In genomic region chr22:39456262-39457046, GRCh38 we compare ENCODE assay signal across 9 cellular contexts. TPM values are rescaled to one million over a fixed set of nuclear protein-coding genes. Genes with fewer than 3 reads are reported as not detected.
DNase-seq lines count a peak whose midpoint lies in the region; ATAC-seq, FAIRE-seq and TF ChIP-seq lines count a peak whose summit lies in the region.
"Had no signal": no experiment of that assay in that cellular context is flagged by ENCODE, and none has a peak within 500 bp of the region (broad histone marks: within the 10 kb centered on the region; RNA-seq: fewer than 3 reads in every experiment).

A gene with protein sequence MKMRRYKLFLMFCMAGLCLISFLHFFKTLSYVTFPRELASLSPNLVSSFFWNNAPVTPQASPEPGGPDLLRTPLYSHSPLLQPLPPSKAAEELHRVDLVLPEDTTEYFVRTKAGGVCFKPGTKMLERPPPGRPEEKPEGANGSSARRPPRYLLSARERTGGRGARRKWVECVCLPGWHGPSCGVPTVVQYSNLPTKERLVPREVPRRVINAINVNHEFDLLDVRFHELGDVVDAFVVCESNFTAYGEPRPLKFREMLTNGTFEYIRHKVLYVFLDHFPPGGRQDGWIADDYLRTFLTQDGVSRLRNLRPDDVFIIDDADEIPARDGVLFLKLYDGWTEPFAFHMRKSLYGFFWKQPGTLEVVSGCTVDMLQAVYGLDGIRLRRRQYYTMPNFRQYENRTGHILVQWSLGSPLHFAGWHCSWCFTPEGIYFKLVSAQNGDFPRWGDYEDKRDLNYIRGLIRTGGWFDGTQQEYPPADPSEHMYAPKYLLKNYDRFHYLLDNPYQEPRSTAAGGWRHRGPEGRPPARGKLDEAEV (plus strand): TSS chr22:39457012. CDS start chr22:39487348, 30,336 bp downstream.

- peak within 1 kb of the TSS; percentile 21 for H2BK15ac ChIP-seq in mesenchymal stem cell (ENCODE audit: low read depth, poor library complexity, severe bottlenecking)

- intact Hi-C loops in K562 (cut with micrococcal nuclease) = no loop called here

- FAIRE-seq in K562 (lab: Jason Lieb, UNC) = no peak
- peak; percentile 35 for FAIRE-seq in urothelium cell line (lab: Jason Lieb, UNC)
- FAIRE-seq: G401.6 had no signal

- TF ChIP-seq POLR2A in K562 (conservative IDR thresholded peaks at IDR 0.05) = no peak

- no peak within 1 kb of the TSS for H2AK5ac ChIP-seq in mesenchymal stem cell (ENCODE audit: low read length, severe bottlenecking)

- peaks cover 33% of the 10 kb centered on the region for H3K79me2 ChIP-seq in K562 (ENCODE audit: control insufficient read depth, insufficient read depth, low read length)

- H4K20me1 ChIP-seq in K562 (replicated peaks; ENCODE audit: control insufficient read depth, insufficient read depth, low read length) = no peaks in the 10 kb centered on the region

- TF ChIP-seq CTCF in K562 (IDR thresholded peaks at IDR 0.05 in 2 of 3, conservative IDR thresholded peaks at IDR 0.05 in 1 of 3; ENCODE audit: insufficient read depth in 2 of 3, low read depth in 1 of 3, low read length in 3 of 3) = no peak

- TF ChIP-seq RAD21 in K562 (CRISPR knock-in tag; conservative IDR thresholded peaks at IDR 0.05 in 1 of 2, IDR thresholded peaks at IDR 0.05 in 1 of 2) = no peak

- H2BK12ac ChIP-seq in mesenchymal stem cell (ENCODE audit: low read length in 2 of 2) = no peak within 1 kb of the TSS

- H3K9me3 ChIP-seq in K562 (replicated peaks; ENCODE audit: control insufficient read depth, insufficient read depth, low read depth, low read length) (no peaks in the 10 kb centered on the region), mesenchymal stem cell (ENCODE audit: control insufficient read depth, low read length) (no peaks in the 10 kb centered on the region)

- H3K14ac ChIP-seq in mesenchymal stem cell (ENCODE audit: low read length in 2 of 2) = peak within 1 kb of the TSS in 1 of 2 experiments; percentile 48

- H3K4me2 ChIP-seq in K562 (ENCODE audit: insufficient read depth, low read length) (peak within 1 kb of the TSS; percentile 76), mesenchymal stem cell (ENCODE audit: low read length, poor library complexity, severe bottlenecking) (peak within 1 kb of the TSS; percentile 71)

- no peaks in the 10 kb centered on the region for H3K9me1 ChIP-seq in K562 (ENCODE audit: control insufficient read depth, insufficient read depth, low read length)

- 90% methylated on average over 12 of the region's 70 CpGs for WGBS in K562 (ENCODE audit: insufficient coverage, low coverage, missing lambda C conversion rate)
- WGBS in mesenchymal stem cell = 86% methylated on average over 39 of the region's 70 CpGs

- H3K27ac ChIP-seq in K562 (ENCODE audit: extremely low read depth, low read depth, low read length) (peak within 1 kb of the TSS; percentile 67; the same call in 2 of the 3 replicates), mesenchymal stem cell (ENCODE audit: low read length, poor library complexity, severe bottlenecking) (no peak within 1 kb of the TSS)

- H2BK120ac ChIP-seq in mesenchymal stem cell (ENCODE audit: low read depth, low read length) = peak within 1 kb of the TSS; percentile 66

- H2AFZ ChIP-seq in K562 (ENCODE audit: low read depth, low read length) = 0 out of 2 replicates have a peak within 1 kb of the TSS, but pooled peaks have one; percentile 24
- H2AFZ ChIP-seq in mesenchymal stem cell (ENCODE audit: low read depth, low read length) = no peak within 1 kb of the TSS

- H3K36me3 Mint-ChIP-seq in activated naive CD4-positive, alpha-beta T cell treated with anti-CD3 and anti-CD28 coated beads, Interleukin-2, amount 10 ng/mL, durations not matched to agents 7 days and 5 days = peaks cover 39% of the 10 kb centered on the region

- no peaks in the 10 kb centered on the region for H3K79me1 ChIP-seq in mesenchymal stem cell (replicated peaks; ENCODE audit: low read length, poor library complexity, severe bottlenecking)

- H2BK5ac ChIP-seq in mesenchymal stem cell (ENCODE audit: low read depth, low read length, poor library complexity, severe bottlenecking) = no peak within 1 kb of the TSS

- H3K36me3 ChIP-seq in K562 (ENCODE audit: control insufficient read depth, insufficient read depth, low read length) (no peaks in the 10 kb centered on the region), mesenchymal stem cell (ENCODE audit: control insufficient read depth in 1 of 2, insufficient read depth in 2 of 2, low read depth in 1 of 2, low read length in 2 of 2) (no peaks in the 10 kb centered on the region)

- H3K9ac ChIP-seq in K562 (ENCODE audit: insufficient read depth in 1 of 2, low read depth in 2 of 2, low read length in 2 of 2) (peak within 1 kb of the TSS; percentile 68 to 93; a peak in 3 of 4 replicates), mesenchymal stem cell (ENCODE audit: low read length) (no peak within 1 kb of the TSS)

- H3K4me1 ChIP-seq in K562 (replicated peaks in 1 of 2; ENCODE audit: control insufficient read depth in 2 of 2, insufficient read depth in 2 of 2, low read length in 2 of 2) (peaks cover 36 to 73% of the 10 kb centered on the region in 2 experiments; a peak in 4 of 5 replicates), mesenchymal stem cell (ENCODE audit: control insufficient read depth, insufficient read depth, low read depth, low read length) (peaks cover 21% of the 10 kb centered on the region)

- ATAC-seq in K562 (no peak), HG02571 (IDR thresholded peaks at IDR 0.05; ENCODE audit: unreplicated experiment) (no peak), GM21786 (IDR thresholded peaks at IDR 0.05; ENCODE audit: unreplicated experiment) (no peak)

- CTCF ChIA-PET in activated naive CD4-positive, alpha-beta T cell treated with anti-CD3 and anti-CD28 coated beads, Interleukin-2, amount 10 ng/mL, durations not matched to agents 7 days and 5 days (lab: Charles Lee) = no interaction called here
- CTCF ChIA-PET in K562 (lab: Yijun Ruan, JAX; ENCODE audit: low intra/inter-chr PET ratio) = no interaction called here

- TF ChIP-seq EP300 in K562 (IDR thresholded peaks at IDR 0.05; ENCODE audit: low read length) = no peak

- H3K27ac Mint-ChIP-seq in activated naive CD4-positive, alpha-beta T cell treated with anti-CD3 and anti-CD28 coated beads, Interleukin-2, amount 10 ng/mL, durations not matched to agents 7 days and 5 days = no peak within 1 kb of the TSS

- peaks cover 77% of the 10 kb centered on the region for H3K27me3 Mint-ChIP-seq in activated naive CD4-positive, alpha-beta T cell treated with anti-CD3 and anti-CD28 coated beads, Interleukin-2, amount 10 ng/mL, durations not matched to agents 7 days and 5 days

- H3K23ac ChIP-seq in mesenchymal stem cell (ENCODE audit: low read length in 2 of 2) = peak within 1 kb of the TSS in 1 of 2 experiments; percentile 2

- peak; percentile 44 for DNase-seq in activated naive CD4-positive, alpha-beta T cell treated with anti-CD3 and anti-CD28 coated beads, Interleukin-2, amount 10 ng/mL, durations not matched to agents 7 days and 5 days
- no peak for DNase-seq in activated naive CD4-positive, alpha-beta T cell (lab: John Stamatoyannopoulos, UW)
- DNase-seq in K562 (ENCODE audit: extremely low read depth in 1 of 4, low spot score in 3 of 4) (no peak), mesenchymal stem cell (no peak), urothelium cell line (ENCODE audit: low spot score) (no peak), HuH-7 (ENCODE audit: low spot score) (no peak)

- H4K8ac ChIP-seq in mesenchymal stem cell (ENCODE audit: low read length) = no peak within 1 kb of the TSS

- no TSS peak for BruUV-seq in K562 (replicated peaks; lab: Mats Ljungman, UMichigan)

- POLR2A ChIA-PET in K562 (lab: Yijun Ruan, JAX) = no interaction called here

- H3K27me3 ChIP-seq in K562 (ENCODE audit: control insufficient read depth in 2 of 2, insufficient read depth in 2 of 2, low read length in 2 of 2) (no peaks in the 10 kb centered on the region), mesenchymal stem cell (ENCODE audit: control insufficient read depth in 1 of 2, insufficient read depth in 1 of 2, low read length in 2 of 2) (peaks cover 28 to 60% of the 10 kb centered on the region in 2 experiments)

- in situ Hi-C loops in K562 (cut with MboI) = no loop called here

- H3K4me3 Mint-ChIP-seq in activated naive CD4-positive, alpha-beta T cell treated with anti-CD3 and anti-CD28 coated beads, Interleukin-2, amount 10 ng/mL, durations not matched to agents 7 days and 5 days = peak within 1 kb of the TSS; percentile 64

- peak within 1 kb of the TSS in 1 of 2 experiments; percentile 62 for H3K18ac ChIP-seq in mesenchymal stem cell (ENCODE audit: low read depth in 1 of 2, low read length in 2 of 2)

- H3K4ac ChIP-seq in mesenchymal stem cell (ENCODE audit: low read depth in 1 of 2, low read length in 2 of 2) = no peak within 1 kb of the TSS

- H3K4me3 ChIP-seq in K562 = peak within 1 kb of the TSS; percentile 59
- peak within 1 kb of the TSS in 1 of 2 experiments; percentile 60 for H3K4me3 ChIP-seq in mesenchymal stem cell (ENCODE audit: insufficient read depth in 1 of 2, low read depth in 1 of 2, low read length in 2 of 2)

- no peak within 1 kb of the TSS for H4K91ac ChIP-seq in mesenchymal stem cell (ENCODE audit: low read length)

- peaks cover 42% of the 10 kb centered on the region for H3K4me1 Mint-ChIP-seq in activated naive CD4-positive, alpha-beta T cell treated with anti-CD3 and anti-CD28 coated beads, Interleukin-2, amount 10 ng/mL, durations not matched to agents 7 days and 5 days

- H3K9me3 Mint-ChIP-seq in activated naive CD4-positive, alpha-beta T cell treated with anti-CD3 and anti-CD28 coated beads, Interleukin-2, amount 10 ng/mL, durations not matched to agents 7 days and 5 days = no peaks in the 10 kb centered on the region

TF ChIP-seq in K562, 482 proteins besides CTCF, POLR2A, EP300 and RAD21 (continues in another document):
- TF ChIP-seq FOXJ3 (CRISPR knock-in tag; IDR thresholded peaks at IDR 0.05) = no peak

RNA-seq across cellular contexts. Expression of the gene that starts here (rescaled TPM):
- 6.4 and 13.2 TPM in 2 replicates for total RNA-seq in K562 (2011; cell fraction: chromatin; rRNA removed; ENCODE audit: low replicate concordance)
- 12.2 and 15.0 TPM in 2 replicates for total RNA-seq in K562 (2011; cell fraction: nucleolus; rRNA removed)
- 10.2 and 10.6 TPM in 2 replicates for total RNA-seq in K562 (2011; cell fraction: nucleoplasm; rRNA removed)
- 4.6 and 5.7 TPM in 2 replicates for total RNA-seq in K562 (2014; rRNA removed)
- total RNA-seq in K562 (2014; rRNA removed; fragmentation: Illumina TruSeq; extraction: Trizol) = 2.8 and 3.5 TPM in 2 replicates
- 4.3 and 4.6 TPM in 2 replicates for total RNA-seq in K562 (2015; rRNA removed; fragmentation: Illumina TruSeq; extraction: Trizol)
- 11.4 and 11.5 TPM in 2 replicates for total RNA-seq in K562 (2021)
- polyA plus RNA-seq in K562 (2011; rRNA removed) = 6.6 and 6.8 TPM in 2 replicates
- polyA plus RNA-seq in K562 (2011; cell fraction: cytosol; rRNA removed) = 8.2 and 17.9 TPM in 2 replicates
- polyA plus RNA-seq in K562 (2011; cell fraction: nucleus; rRNA removed) = 6.0 and 12.6 TPM in 2 replicates
- 4.6 and 7.2 TPM in 2 replicates for polyA plus RNA-seq in K562 (2012)
- polyA plus RNA-seq in K562 (2014; fragmentation: Illumina TruSeq; extraction: Trizol) = 4.2 and 5.4 TPM in 2 replicates
- polyA plus RNA-seq in K562 (2014; fragmentation: Nextera tagmentation; extraction: Ambion mirVana) = under 1 TPM; 0.10 to 0.18 TPM
- 6.0 and 7.0 TPM in 2 replicates for polyA plus RNA-seq in K562 (2014; rRNA removed)
- 10.3 and 15.4 TPM in 2 replicates for polyA minus RNA-seq in K562 (2011; rRNA and poly(A)+ RNA removed)
- polyA minus RNA-seq in K562 (2011; cell fraction: cytosol; rRNA and poly(A)+ RNA removed) = 18.6 and 19.4 TPM in 2 replicates
- 4.6 and 5.1 TPM in 2 replicates for polyA minus RNA-seq in K562 (2011; cell fraction: nucleus; rRNA and poly(A)+ RNA removed)
- 2.1 TPM for polyA plus RNA-seq in mesenchymal stem cell (2013, experiment 1 of 2)
- 2.0 TPM for polyA plus RNA-seq in mesenchymal stem cell (2013, experiment 2 of 2)
